ENCODE assay signal across 30 cellular contexts in the genomic region with DNA sequence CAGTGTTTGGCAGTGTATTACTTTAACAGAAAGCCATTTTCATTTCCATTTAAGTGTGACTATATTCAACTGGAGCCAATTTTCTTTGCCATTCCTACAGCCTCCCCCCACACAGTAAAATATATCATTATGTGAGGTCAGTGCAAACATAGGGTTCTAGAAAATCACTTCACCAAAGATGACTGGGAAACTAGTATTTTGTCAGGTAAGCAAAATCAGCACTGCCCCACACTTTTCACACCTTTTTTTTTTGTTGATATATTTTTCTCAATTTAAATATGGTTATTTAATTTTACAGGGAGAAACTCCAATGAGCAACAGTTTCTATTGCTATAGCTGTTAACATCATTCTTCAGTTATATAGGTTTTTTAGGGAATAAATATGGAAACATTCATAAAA. TPM values are rescaled to one million over a fixed set of nuclear protein-coding genes. Genes with fewer than 3 reads are reported as not detected.
DNase-seq lines count a peak whose midpoint lies in the region; ATAC-seq, FAIRE-seq and TF ChIP-seq lines count a peak whose summit lies in the region.
"Had no signal": no experiment of that assay in that cellular context is flagged by ENCODE, and none has a peak within 500 bp of the region (broad histone marks: within the 10 kb centered on the region; RNA-seq: fewer than 3 reads in every experiment).

No MANE protein-coding gene starts in this region.

- no peak for ATAC-seq in HepG2
- ATAC-seq in right lobe of liver = no peak
- ATAC-seq in K562 = no peak
- ATAC-seq: GM12878 had no signal

- FAIRE-seq in HepG2 (lab: Jason Lieb, UNC) (no peak), K562 (lab: Jason Lieb, UNC) (no peak)
- FAIRE-seq: D721Med, GM12878, GM12892, GM18507 had no signal

- POLR2A ChIA-PET in HepG2 (lab: Yijun Ruan, JAX) (no interaction called here), K562 (lab: Yijun Ruan, JAX) (no interaction called here)

- TF ChIP-seq CTCF in HepG2 (CRISPR knock-in tag; IDR thresholded peaks at IDR 0.05) (no peak), right lobe of liver (IDR thresholded peaks at IDR 0.05) (no peak), K562 (IDR thresholded peaks at IDR 0.05 in 2 of 3, conservative IDR thresholded peaks at IDR 0.05 in 1 of 3; ENCODE audit: insufficient read depth in 2 of 3, low read depth in 1 of 3, low read length in 3 of 3) (no peak), WERI-Rb-1 (IDR thresholded peaks at IDR 0.05; ENCODE audit: low read depth, low read length) (no peak), thyroid gland (IDR thresholded peaks at IDR 0.05) (no peak)

- H3K9ac ChIP-seq in HepG2 (ENCODE audit: insufficient read depth, low read depth, low read length) (no peak overlapping the region), K562 (ENCODE audit: insufficient read depth in 1 of 2, low read depth in 2 of 2, low read length in 2 of 2) (no peak overlapping the region)
- H3K9ac ChIP-seq: BLaER1 had no signal

- H2AFZ ChIP-seq in HepG2 (ENCODE audit: low read length) (no peak overlapping the region), K562 (ENCODE audit: low read depth, low read length) (no peak overlapping the region)

- H3K27ac ChIP-seq in HepG2 (ENCODE audit: extremely low read length, insufficient read depth, low read length) = no peak overlapping the region
- H3K27ac ChIP-seq in right lobe of liver = no peak overlapping the region
- no peak overlapping the region for H3K27ac ChIP-seq in K562 (ENCODE audit: extremely low read depth, low read depth, low read length)
- no peak overlapping the region for H3K27ac ChIP-seq in WERI-Rb-1
- H3K27ac ChIP-seq in thyroid gland = no peak overlapping the region
- H3K27ac ChIP-seq: 22Rv1, BLaER1 had no signal

- CTCF ChIA-PET in HepG2 (lab: Yijun Ruan, JAX; ENCODE audit: low intra/inter-chr PET ratio, low total read pairs) = no interaction called here
- CTCF ChIA-PET in K562 (lab: Yijun Ruan, JAX; ENCODE audit: low intra/inter-chr PET ratio) = interaction anchor here (0.7 kb wide), 1 partner anchor 111 kb away, joined by 3 read pairs; no protein-coding TSS in a partner anchor

- H3K27me3 ChIP-seq in HepG2 (ENCODE audit: control insufficient read depth in 1 of 2, insufficient read depth in 2 of 2, low read length in 2 of 2) (no peaks in the 10 kb centered on the region), right lobe of liver (no peaks in the 10 kb centered on the region), K562 (ENCODE audit: control insufficient read depth in 2 of 2, insufficient read depth in 2 of 2, low read length in 2 of 2) (no peaks in the 10 kb centered on the region), WERI-Rb-1 (ENCODE audit: insufficient read depth, low read depth, severe bottlenecking) (no peaks in the 10 kb centered on the region), thyroid gland (no peaks in the 10 kb centered on the region)
- H3K27me3 ChIP-seq: BE2C, BLaER1 had no signal

- H3K4me1 ChIP-seq in HepG2 (ENCODE audit: insufficient read depth, low read length) (peaks cover 9% of the 10 kb centered on the region), right lobe of liver (no peaks in the 10 kb centered on the region), K562 (replicated peaks in 1 of 2; ENCODE audit: control insufficient read depth in 2 of 2, insufficient read depth in 2 of 2, low read length in 2 of 2) (no peaks in the 10 kb centered on the region), thyroid gland (no peaks in the 10 kb centered on the region)
- H3K4me1 ChIP-seq: BLaER1 had no signal

- H3K9me1 ChIP-seq in K562 (ENCODE audit: control insufficient read depth, insufficient read depth, low read length) = no peaks in the 10 kb centered on the region

- H3K4me2 ChIP-seq in HepG2 (ENCODE audit: low read depth, low read length) (no peak overlapping the region), K562 (ENCODE audit: insufficient read depth, low read length) (no peak overlapping the region)
- H3K4me2 ChIP-seq: BLaER1 had no signal

- intact Hi-C loops in HepG2 (cut with micrococcal nuclease; ENCODE audit: unreplicated experiment) (no loop called here), right lobe of liver (cut with DNase I) (no loop called here), K562 (cut with micrococcal nuclease) (no loop called here), thyroid gland (cut with DNase I) (no loop called here)

- no peak for DNase-seq in HepG2 (ENCODE audit: low spot score)
- no peak for DNase-seq in right lobe of liver
- DNase-seq in K562 (ENCODE audit: extremely low read depth in 1 of 4, low spot score in 3 of 4) = no peak
- no peak for DNase-seq in WERI-Rb-1
- no peak for DNase-seq in thyroid gland
- DNase-seq: ACHN; BE2C; C1 segment of cervical spinal cord; CD4-positive, alpha-beta memory T cell; CD4-positive, CD25-positive, alpha-beta regulatory T cell; CD8-positive, alpha-beta memory T cell; COR-L47; DMS153; DMS53; DMS79; DND-41; EL; GDM1 had no signal

- TF ChIP-seq EP300 in HepG2 (IDR thresholded peaks at IDR 0.05; ENCODE audit: low read depth in 2 of 2, low read length in 2 of 2) (no peak), HepG2 (CRISPR knock-in tag; IDR thresholded peaks at IDR 0.05; ENCODE audit: borderline replicate concordance) (no peak), K562 (IDR thresholded peaks at IDR 0.05; ENCODE audit: low read length) (no peak)

- TF ChIP-seq POLR2A in HepG2 (IDR thresholded peaks at IDR 0.05; ENCODE audit: insufficient read depth in 1 of 2, low read depth in 2 of 2, low read length in 2 of 2) (no peak), right lobe of liver (IDR thresholded peaks at IDR 0.05) (no peak), K562 (conservative IDR thresholded peaks at IDR 0.05) (no peak), thyroid gland (IDR thresholded peaks at IDR 0.05) (no peak)

- H3K4me3 ChIP-seq in HepG2 (replicated peaks in 1 of 3; ENCODE audit: insufficient read depth in 1 of 3, low read depth in 2 of 3, low read length in 3 of 3) (no peak overlapping the region), right lobe of liver (no peak overlapping the region), K562 (no peak overlapping the region), WERI-Rb-1 (ENCODE audit: low read depth, low read length) (no peak overlapping the region), thyroid gland (replicated peaks in 1 of 3) (no peak overlapping the region)
- H3K4me3 ChIP-seq: BLaER1, GM12878 had no signal

- H3K79me2 ChIP-seq in HepG2 (ENCODE audit: insufficient read depth, low read length) (no peaks in the 10 kb centered on the region), K562 (ENCODE audit: control insufficient read depth, insufficient read depth, low read length) (no peaks in the 10 kb centered on the region)

- TF ChIP-seq RAD21 in HepG2 (CRISPR knock-in tag; IDR thresholded peaks at IDR 0.05) (no peak), K562 (CRISPR knock-in tag; conservative IDR thresholded peaks at IDR 0.05 in 1 of 2, IDR thresholded peaks at IDR 0.05 in 1 of 2) (no peak)

- H3K9me3 ChIP-seq in HepG2 (ENCODE audit: low read length) (no peaks in the 10 kb centered on the region), right lobe of liver (no peaks in the 10 kb centered on the region), K562 (replicated peaks; ENCODE audit: control insufficient read depth, insufficient read depth, low read depth, low read length) (no peaks in the 10 kb centered on the region), WERI-Rb-1 (ENCODE audit: severe bottlenecking) (no peaks in the 10 kb centered on the region), thyroid gland (no peaks in the 10 kb centered on the region)
- H3K9me3 ChIP-seq: BE2C, BLaER1 had no signal

- H4K20me1 ChIP-seq in HepG2 (ENCODE audit: insufficient read depth, low read length) (no peaks in the 10 kb centered on the region), K562 (replicated peaks; ENCODE audit: control insufficient read depth, insufficient read depth, low read length) (no peaks in the 10 kb centered on the region)

- in situ Hi-C loops in HepG2 (cut with HindIII; ENCODE audit: extremely low pct_ligation_motif_present, low pct_unique_long_range_greater_than_20kb) (no loop called here), K562 (cut with MboI) (no loop called here)

- H3K36me3 ChIP-seq in HepG2 (replicated peaks in 1 of 2; ENCODE audit: control insufficient read depth in 1 of 2, insufficient read depth in 2 of 2, low read length in 2 of 2) (peaks cover 2 to 6% of the 10 kb centered on the region in 2 experiments; a peak in 2 of 5 replicates), right lobe of liver (peaks cover 0 to 3% (median 0%) of the 10 kb centered on the region in 4 donors), K562 (ENCODE audit: control insufficient read depth, insufficient read depth, low read length) (peaks cover 74% of the 10 kb centered on the region; the same call in 2 of the 3 replicates), WERI-Rb-1 (no peaks in the 10 kb centered on the region), thyroid gland (no peaks in the 10 kb centered on the region)
- H3K36me3 ChIP-seq: BE2C had no signal

- BruUV-seq in HepG2 (replicated peaks; lab: Mats Ljungman, UMichigan) (no TSS peak), K562 (replicated peaks; lab: Mats Ljungman, UMichigan) (no TSS peak)

RNA-seq across cellular contexts. Expression of a gene that starts 29.7 kb away (rescaled TPM):
- total RNA-seq in HepG2 (2016; rRNA removed; fragmentation: Illumina TruSeq; extraction: Trizol) (not detected in 2 replicates), right lobe of liver (under 1 TPM in 1 of 6 experiments, not detected in 5; 0.31 TPM), K562 (2014; rRNA removed) (not detected in 2 replicates), K562 (2014; rRNA removed; fragmentation: Illumina TruSeq; extraction: Trizol) (not detected in 2 replicates), K562 (2015; rRNA removed; fragmentation: Illumina TruSeq; extraction: Trizol) (not detected in 2 replicates), K562 (2021) (0.27 TPM in 1 of 2 replicates, not detected in the other), thyroid gland (not detected)
- not detected in 2 replicates for total RNA-seq in HepG2 (2016; cell fraction: cytosol; rRNA removed; fragmentation: Illumina TruSeq; extraction: Trizol; ENCODE audit: low read depth)
- not detected in 2 replicates for total RNA-seq in HepG2 (2016; cell fraction: insoluble cytoplasmic fraction; rRNA removed; fragmentation: Illumina TruSeq; extraction: Trizol)
- total RNA-seq in HepG2 (2016; cell fraction: membrane; rRNA removed; fragmentation: Illumina TruSeq; extraction: Trizol) = not detected in 2 replicates
- not detected in 2 replicates for total RNA-seq in HepG2 (2016; cell fraction: nucleus; rRNA removed; fragmentation: Illumina TruSeq; extraction: Trizol)
- polyA plus RNA-seq in HepG2 (2011; rRNA removed) (not detected in 2 replicates), K562 (2011; rRNA removed) (0.17 TPM in 1 of 2 replicates, not detected in the other), K562 (2014; fragmentation: Illumina TruSeq; extraction: Trizol) (not detected in 2 replicates), K562 (2014; fragmentation: Nextera tagmentation; extraction: Ambion mirVana) (under 1 TPM in 1 of 2 experiments, not detected in 1; 0.11 TPM), K562 (2014; rRNA removed) (not detected in 2 replicates)
- polyA plus RNA-seq in HepG2 (2011; cell fraction: cytosol; rRNA removed) = 0.08 TPM in 1 of 2 replicates, not detected in the other
- polyA plus RNA-seq in HepG2 (2011; cell fraction: nucleus; rRNA removed) = not detected in 2 replicates
- 0.17 and 0.24 TPM in 2 replicates for polyA plus RNA-seq in HepG2 (2012)
- not detected in 2 replicates for polyA plus RNA-seq in HepG2 (2016; cell fraction: cytosol; fragmentation: Illumina TruSeq; extraction: Trizol; ENCODE audit: low read depth)
- not detected in 2 replicates for polyA plus RNA-seq in HepG2 (2016; cell fraction: insoluble cytoplasmic fraction; fragmentation: Illumina TruSeq; extraction: Trizol; ENCODE audit: low read depth)
- polyA plus RNA-seq in HepG2 (2016; cell fraction: membrane; fragmentation: Illumina TruSeq; extraction: Trizol; ENCODE audit: low read depth) = not detected in 2 replicates
- not detected in 2 replicates for polyA plus RNA-seq in HepG2 (2016; cell fraction: nucleus; fragmentation: Illumina TruSeq; extraction: Trizol; ENCODE audit: insufficient read depth, low read depth)
- polyA minus RNA-seq in HepG2 (2011; rRNA and poly(A)+ RNA removed; ENCODE audit: low replicate concordance) = not detected in 2 replicates
- polyA minus RNA-seq in HepG2 (2011; cell fraction: cytosol; rRNA and poly(A)+ RNA removed) = not detected in 2 replicates
- not detected in 2 replicates for polyA minus RNA-seq in HepG2 (2011; cell fraction: nucleus; rRNA and poly(A)+ RNA removed)
- not detected in 2 replicates for total RNA-seq in K562 (2011; cell fraction: chromatin; rRNA removed; ENCODE audit: low replicate concordance)
- not detected in 2 replicates for total RNA-seq in K562 (2011; cell fraction: nucleolus; rRNA removed)
- total RNA-seq in K562 (2011; cell fraction: nucleoplasm; rRNA removed) = not detected in 2 replicates
- not detected in 2 replicates for polyA plus RNA-seq in K562 (2011; cell fraction: cytosol; rRNA removed)
- not detected in 2 replicates for polyA plus RNA-seq in K562 (2011; cell fraction: nucleus; rRNA removed)
- polyA plus RNA-seq in K562 (2012) = 0.12 and 0.26 TPM in 2 replicates
- not detected in 2 replicates for polyA minus RNA-seq in K562 (2011; rRNA and poly(A)+ RNA removed)
- not detected in 2 replicates for polyA minus RNA-seq in K562 (2011; cell fraction: cytosol; rRNA and poly(A)+ RNA removed)
- polyA minus RNA-seq in K562 (2011; cell fraction: nucleus; rRNA and poly(A)+ RNA removed) = not detected in 2 replicates
- total RNA-seq: A172; A673; CD4-positive, alpha-beta memory T cell; CD4-positive, CD25-positive, alpha-beta regulatory T cell; CD8-positive, alpha-beta memory T cell; Daoy; G401 had no signal
- polyA plus RNA-seq: AG04450; CD14-positive monocyte; CD4-positive, alpha-beta memory T cell; CD8-positive, alpha-beta memory T cell had no signal

RNA-seq across cellular contexts. Expression of a gene that starts 31.4 kb away (rescaled TPM):
- total RNA-seq in HepG2 (2016; rRNA removed; fragmentation: Illumina TruSeq; extraction: Trizol) (16.4 and 17.3 TPM in 2 replicates), right lobe of liver (1 to 10 TPM; 4.7 to 9.2 (median 6.4) TPM), K562 (2014; rRNA removed) (38.5 and 40.4 TPM in 2 replicates), K562 (2014; rRNA removed; fragmentation: Illumina TruSeq; extraction: Trizol) (52.8 and 55.9 TPM in 2 replicates), K562 (2015; rRNA removed; fragmentation: Illumina TruSeq; extraction: Trizol) (53.0 and 55.2 TPM in 2 replicates), K562 (2021) (39.9 TPM in 2 replicates), thyroid gland (10 to 100 TPM; 14.9 to 25.8 (median 21.4) TPM)
- 8.7 and 13.6 TPM in 2 replicates for total RNA-seq in HepG2 (2016; cell fraction: cytosol; rRNA removed; fragmentation: Illumina TruSeq; extraction: Trizol; ENCODE audit: low read depth)
- 15.8 and 19.3 TPM in 2 replicates for total RNA-seq in HepG2 (2016; cell fraction: insoluble cytoplasmic fraction; rRNA removed; fragmentation: Illumina TruSeq; extraction: Trizol)
- 9.1 and 9.4 TPM in 2 replicates for total RNA-seq in HepG2 (2016; cell fraction: membrane; rRNA removed; fragmentation: Illumina TruSeq; extraction: Trizol)
- 21.4 and 24.3 TPM in 2 replicates for total RNA-seq in HepG2 (2016; cell fraction: nucleus; rRNA removed; fragmentation: Illumina TruSeq; extraction: Trizol)
- polyA plus RNA-seq in HepG2 (2011; rRNA removed) (11.0 and 11.5 TPM in 2 replicates), K562 (2011; rRNA removed) (39.4 and 43.7 TPM in 2 replicates), K562 (2014; fragmentation: Illumina TruSeq; extraction: Trizol) (48.2 and 55.6 TPM in 2 replicates), K562 (2014; fragmentation: Nextera tagmentation; extraction: Ambion mirVana) (10 to 100 TPM; 39.3 to 76.3 TPM), K562 (2014; rRNA removed) (46.6 and 50.8 TPM in 2 replicates)
- 3.9 and 4.1 TPM in 2 replicates for polyA plus RNA-seq in HepG2 (2011; cell fraction: cytosol; rRNA removed)
- 14.2 and 17.5 TPM in 2 replicates for polyA plus RNA-seq in HepG2 (2011; cell fraction: nucleus; rRNA removed)
- 8.1 and 9.3 TPM in 2 replicates for polyA plus RNA-seq in HepG2 (2012)
- polyA plus RNA-seq in HepG2 (2016; cell fraction: cytosol; fragmentation: Illumina TruSeq; extraction: Trizol; ENCODE audit: low read depth) = 2.0 and 2.5 TPM in 2 replicates
- 13.0 and 13.8 TPM in 2 replicates for polyA plus RNA-seq in HepG2 (2016; cell fraction: insoluble cytoplasmic fraction; fragmentation: Illumina TruSeq; extraction: Trizol; ENCODE audit: low read depth)
- 2.9 and 4.2 TPM in 2 replicates for polyA plus RNA-seq in HepG2 (2016; cell fraction: membrane; fragmentation: Illumina TruSeq; extraction: Trizol; ENCODE audit: low read depth)
- 28.7 and 33.4 TPM in 2 replicates for polyA plus RNA-seq in HepG2 (2016; cell fraction: nucleus; fragmentation: Illumina TruSeq; extraction: Trizol; ENCODE audit: insufficient read depth, low read depth)
- 19.0 and 68.2 TPM in 2 replicates for polyA minus RNA-seq in HepG2 (2011; rRNA and poly(A)+ RNA removed; ENCODE audit: low replicate concordance)
- 5.5 and 5.6 TPM in 2 replicates for polyA minus RNA-seq in HepG2 (2011; cell fraction: cytosol; rRNA and poly(A)+ RNA removed)
- 27.9 and 34.7 TPM in 2 replicates for polyA minus RNA-seq in HepG2 (2011; cell fraction: nucleus; rRNA and poly(A)+ RNA removed)
- total RNA-seq in K562 (2011; cell fraction: chromatin; rRNA removed; ENCODE audit: low replicate concordance) = 122 and 144 TPM in 2 replicates
- total RNA-seq in K562 (2011; cell fraction: nucleolus; rRNA removed) = 63.7 and 68.7 TPM in 2 replicates
- 97.8 and 189 TPM in 2 replicates for total RNA-seq in K562 (2011; cell fraction: nucleoplasm; rRNA removed)
- 15.6 and 18.3 TPM in 2 replicates for polyA plus RNA-seq in K562 (2011; cell fraction: cytosol; rRNA removed)
- 53.0 and 76.1 TPM in 2 replicates for polyA plus RNA-seq in K562 (2011; cell fraction: nucleus; rRNA removed)
- 29.0 and 36.0 TPM in 2 replicates for polyA plus RNA-seq in K562 (2012)
- 63.4 and 74.4 TPM in 2 replicates for polyA minus RNA-seq in K562 (2011; rRNA and poly(A)+ RNA removed)
- 14.2 and 22.0 TPM in 2 replicates for polyA minus RNA-seq in K562 (2011; cell fraction: cytosol; rRNA and poly(A)+ RNA removed)
- polyA minus RNA-seq in K562 (2011; cell fraction: nucleus; rRNA and poly(A)+ RNA removed) = 40.0 and 47.9 TPM in 2 replicates

RNA-seq across cellular contexts. Expression of a gene that starts 41.3 kb away (rescaled TPM):
- total RNA-seq in HepG2 (2016; rRNA removed; fragmentation: Illumina TruSeq; extraction: Trizol) (25.5 and 32.8 TPM in 2 replicates), right lobe of liver (10 to 100 TPM in 4 of 6 experiments, 1 to 10 TPM in 2; 8.8 to 12.8 (median 10.9) TPM), K562 (2014; rRNA removed) (41.4 and 42.9 TPM in 2 replicates), K562 (2014; rRNA removed; fragmentation: Illumina TruSeq; extraction: Trizol) (37.7 and 40.0 TPM in 2 replicates), K562 (2015; rRNA removed; fragmentation: Illumina TruSeq; extraction: Trizol) (32.9 and 35.3 TPM in 2 replicates), K562 (2021) (45.5 and 50.1 TPM in 2 replicates), thyroid gland (10 to 100 TPM; 37.8 to 53.6 (median 40.7) TPM)
- total RNA-seq in HepG2 (2016; cell fraction: cytosol; rRNA removed; fragmentation: Illumina TruSeq; extraction: Trizol; ENCODE audit: low read depth) = 6.0 and 6.3 TPM in 2 replicates
- total RNA-seq in HepG2 (2016; cell fraction: insoluble cytoplasmic fraction; rRNA removed; fragmentation: Illumina TruSeq; extraction: Trizol) = 26.0 and 33.1 TPM in 2 replicates
- 15.9 and 16.1 TPM in 2 replicates for total RNA-seq in HepG2 (2016; cell fraction: membrane; rRNA removed; fragmentation: Illumina TruSeq; extraction: Trizol)
- total RNA-seq in HepG2 (2016; cell fraction: nucleus; rRNA removed; fragmentation: Illumina TruSeq; extraction: Trizol) = 16.1 and 18.3 TPM in 2 replicates
- polyA plus RNA-seq in HepG2 (2011; rRNA removed) (33.1 and 34.3 TPM in 2 replicates), K562 (2011; rRNA removed) (63.2 and 65.6 TPM in 2 replicates), K562 (2014; fragmentation: Illumina TruSeq; extraction: Trizol) (44.1 and 45.3 TPM in 2 replicates), K562 (2014; fragmentation: Nextera tagmentation; extraction: Ambion mirVana) (10 to 100 TPM; 29.4 to 46.0 TPM), K562 (2014; rRNA removed) (42.9 and 51.3 TPM in 2 replicates)
- 37.5 and 39.8 TPM in 2 replicates for polyA plus RNA-seq in HepG2 (2011; cell fraction: cytosol; rRNA removed)
- 41.7 and 47.8 TPM in 2 replicates for polyA plus RNA-seq in HepG2 (2011; cell fraction: nucleus; rRNA removed)
- 22.8 and 24.6 TPM in 2 replicates for polyA plus RNA-seq in HepG2 (2012)
- 4.6 and 5.8 TPM in 2 replicates for polyA plus RNA-seq in HepG2 (2016; cell fraction: cytosol; fragmentation: Illumina TruSeq; extraction: Trizol; ENCODE audit: low read depth)
- polyA plus RNA-seq in HepG2 (2016; cell fraction: insoluble cytoplasmic fraction; fragmentation: Illumina TruSeq; extraction: Trizol; ENCODE audit: low read depth) = 33.0 and 34.3 TPM in 2 replicates
- 8.6 and 9.6 TPM in 2 replicates for polyA plus RNA-seq in HepG2 (2016; cell fraction: membrane; fragmentation: Illumina TruSeq; extraction: Trizol; ENCODE audit: low read depth)
- polyA plus RNA-seq in HepG2 (2016; cell fraction: nucleus; fragmentation: Illumina TruSeq; extraction: Trizol; ENCODE audit: insufficient read depth, low read depth) = 25.5 and 25.7 TPM in 2 replicates
- polyA minus RNA-seq in HepG2 (2011; rRNA and poly(A)+ RNA removed; ENCODE audit: low replicate concordance) = 54.0 and 55.3 TPM in 2 replicates
- 20.7 and 21.2 TPM in 2 replicates for polyA minus RNA-seq in HepG2 (2011; cell fraction: cytosol; rRNA and poly(A)+ RNA removed)
- 19.4 and 25.2 TPM in 2 replicates for polyA minus RNA-seq in HepG2 (2011; cell fraction: nucleus; rRNA and poly(A)+ RNA removed)
- 36.5 and 52.1 TPM in 2 replicates for total RNA-seq in K562 (2011; cell fraction: chromatin; rRNA removed; ENCODE audit: low replicate concordance)
- 38.4 and 39.7 TPM in 2 replicates for total RNA-seq in K562 (2011; cell fraction: nucleolus; rRNA removed)
- total RNA-seq in K562 (2011; cell fraction: nucleoplasm; rRNA removed) = 31.4 and 39.8 TPM in 2 replicates
- 62.1 and 71.2 TPM in 2 replicates for polyA plus RNA-seq in K562 (2011; cell fraction: cytosol; rRNA removed)
- 43.0 and 53.8 TPM in 2 replicates for polyA plus RNA-seq in K562 (2011; cell fraction: nucleus; rRNA removed)
- polyA plus RNA-seq in K562 (2012) = 40.1 and 41.3 TPM in 2 replicates
- polyA minus RNA-seq in K562 (2011; rRNA and poly(A)+ RNA removed) = 70.3 and 71.4 TPM in 2 replicates
- polyA minus RNA-seq in K562 (2011; cell fraction: cytosol; rRNA and poly(A)+ RNA removed) = 27.8 and 32.2 TPM in 2 replicates
- polyA minus RNA-seq in K562 (2011; cell fraction: nucleus; rRNA and poly(A)+ RNA removed) = 20.3 and 28.8 TPM in 2 replicates
